9 cellular contexts compared by ENCODE assay signal in the genomic region with DNA sequence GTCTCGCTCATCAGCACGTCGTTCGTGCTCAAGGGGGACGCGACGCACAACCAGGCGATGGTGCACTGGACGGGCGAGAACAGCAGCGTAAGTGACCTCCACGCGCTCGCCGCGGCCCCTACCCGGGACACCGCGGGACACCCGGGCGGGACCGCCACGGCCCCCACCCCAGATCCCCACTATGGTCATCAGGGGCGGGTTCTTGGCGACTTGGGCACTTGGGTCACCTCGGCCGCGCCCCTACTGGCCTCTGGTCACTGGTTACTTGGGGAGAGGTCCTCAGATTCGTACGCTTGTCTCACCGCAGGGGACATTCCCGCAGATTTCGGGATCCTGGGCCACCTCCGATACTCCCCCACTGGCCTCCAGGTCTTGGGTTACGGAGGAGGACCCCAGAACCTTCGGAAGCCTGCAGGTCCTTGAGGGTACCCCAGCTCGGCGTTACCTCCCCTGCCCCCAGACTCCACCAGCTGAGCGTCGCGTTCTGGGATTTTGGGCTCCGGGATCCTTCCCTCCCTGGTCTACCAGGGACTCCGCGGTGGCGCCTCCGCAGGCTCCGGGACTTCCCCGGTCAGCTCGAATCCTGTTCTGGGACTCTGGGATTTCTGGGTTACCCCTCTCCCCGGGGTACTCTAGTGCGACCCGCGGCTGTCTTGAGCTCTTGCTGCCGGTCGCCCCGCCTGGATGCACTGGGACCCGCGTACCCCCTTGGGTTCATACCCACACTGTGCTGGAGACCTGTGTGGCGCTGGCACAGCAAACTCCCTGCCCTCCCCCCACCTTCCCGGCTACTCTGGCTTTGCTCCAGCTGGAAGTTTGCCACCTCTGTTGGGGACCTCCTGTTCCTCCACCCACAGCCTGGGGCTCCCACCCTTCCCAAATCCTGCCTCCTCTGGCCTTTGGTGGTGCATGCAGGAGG. TPM values are rescaled to one million over a fixed set of nuclear protein-coding genes. Genes with fewer than 3 reads are reported as not detected.
A peak's percentile ranks its signal among the peaks of the same experiment; 100 is the strongest.
DNase-seq lines count a peak whose midpoint lies in the region; ATAC-seq, FAIRE-seq and TF ChIP-seq lines count a peak whose summit lies in the region.
"Had no signal": no experiment of that assay in that cellular context is flagged by ENCODE, and none has a peak within 500 bp of the region (broad histone marks: within the 10 kb centered on the region; RNA-seq: fewer than 3 reads in every experiment).

No MANE protein-coding gene starts in this region.

- CTCF ChIA-PET in PC-3 (lab: Charles Lee) = no interaction called here

- H3K4me3 ChIP-seq in PC-3 (ENCODE audit: low read length) = peak overlapping the region; percentile 74
- peak overlapping the region; percentile 64 for H3K4me3 ChIP-seq in rectal smooth muscle tissue (ENCODE audit: low read length)
- no peak overlapping the region for H3K4me3 ChIP-seq in mucosa of descending colon

- H3F3A ChIP-seq in PC-3 (ENCODE audit: low read length, unreplicated experiment) = no peaks in the 10 kb centered on the region

- H3K9ac ChIP-seq in PC-3 (ENCODE audit: low read length) = peak overlapping the region; percentile 86
- no peak overlapping the region for H3K9ac ChIP-seq in rectal smooth muscle tissue (ENCODE audit: low read length)

- peak overlapping the region; percentile 87 for H3K4me2 ChIP-seq in PC-3 (ENCODE audit: low read length)

- H3K36me3 ChIP-seq in PC-3 (ENCODE audit: low read depth, low read length) (no peaks in the 10 kb centered on the region), rectal smooth muscle tissue (ENCODE audit: control insufficient read depth, insufficient read depth, low read length) (no peaks in the 10 kb centered on the region), mucosa of descending colon (ENCODE audit: low read depth) (no peaks in the 10 kb centered on the region)

- H2AFZ ChIP-seq in PC-3 (ENCODE audit: low read length) = no peak overlapping the region

- no peaks in the 10 kb centered on the region for H4K20me1 ChIP-seq in PC-3 (ENCODE audit: low read length)

- H3K9me2 ChIP-seq in PC-3 (replicated peaks; ENCODE audit: low read length) = no peaks in the 10 kb centered on the region

- no peak for FAIRE-seq in D721Med (lab: Jason Lieb, UNC)
- FAIRE-seq: GM12892 had no signal

- intact Hi-C loops in PC-3 (cut with micrococcal nuclease) = no loop called here
- intact Hi-C loops in left cardiac atrium (cut with DNase I) = loop anchor here (2.0 to 10.0 kb wide), 5 partner anchors 104 to 524 kb away; no protein-coding TSS in a partner anchor
- intact Hi-C loops in mucosa of descending colon (cut with DNase I, micrococcal nuclease) = loop anchor here in 1 of 2 donors (10.0 kb wide), 2 partner anchors 102 to 522 kb away; no protein-coding TSS in a partner anchor

- H3K27ac ChIP-seq in PC-3 (ENCODE audit: low read length) = peak overlapping the region; percentile 32
- H3K27ac ChIP-seq in rectal smooth muscle tissue (ENCODE audit: low read depth, low read length) = no peak overlapping the region

- ATAC-seq in PC-3 (peak; percentile 16), left cardiac atrium (peak; percentile 9 to 17), mucosa of descending colon (no peak)

- peaks cover 42% of the 10 kb centered on the region for H3K79me2 ChIP-seq in PC-3 (ENCODE audit: low read length)

- TF ChIP-seq CTCF in D721Med (IDR thresholded peaks at IDR 0.05; ENCODE audit: insufficient read depth, missing control alignments) = no peak
- no peak for TF ChIP-seq CTCF in PC-3 (conservative IDR thresholded peaks at IDR 0.05; ENCODE audit: low read depth, low read length)
- TF ChIP-seq CTCF in mucosa of descending colon (IDR thresholded peaks at IDR 0.05) = no peak

- H3K27me3 ChIP-seq in PC-3 (ENCODE audit: low read length) (no peaks in the 10 kb centered on the region), rectal smooth muscle tissue (ENCODE audit: control insufficient read depth, insufficient read depth, low read length) (peaks cover 5% of the 10 kb centered on the region)

- POLR2A ChIA-PET in PC-3 (lab: Charles Lee; ENCODE audit: unreplicated experiment) = no interaction called here

- BruUV-seq in PC-3 (replicated peaks; lab: Mats Ljungman, UMichigan) = no TSS peak

- DNase-seq in D721Med (ENCODE audit: insufficient read length, low spot score) (peak; percentile 13), PC-3 (peak; percentile 20), left cardiac atrium (no peak), NCI-H2029 treated with DMSO at 0.1 percent for 48 hours (lab: John Stamatoyannopoulos, UW) (no peak), mucosa of descending colon (no peak), NCI-H774 (lab: John Stamatoyannopoulos, UW) (no peak), SIG-M5 treated with dmso at 0.1 percent for 504 hours (lab: John Stamatoyannopoulos, UW; ENCODE audit: unreplicated experiment) (no peak)

- no peaks in the 10 kb centered on the region for H3K9me3 ChIP-seq in PC-3 (ENCODE audit: low read length)
- H3K9me3 ChIP-seq in mucosa of descending colon = no peaks in the 10 kb centered on the region

- H3K4me1 ChIP-seq in PC-3 (ENCODE audit: insufficient read depth, low read length) = peaks cover 49% of the 10 kb centered on the region
- peaks cover 9% of the 10 kb centered on the region for H3K4me1 ChIP-seq in rectal smooth muscle tissue (ENCODE audit: control insufficient read depth, insufficient read depth, low read length)
- no peaks in the 10 kb centered on the region for H3K4me1 ChIP-seq in mucosa of descending colon (ENCODE audit: low read depth)

RNA-seq across cellular contexts. Expression of gene SORCS2, which starts 1.0 kb away (rescaled TPM):
- 4.1 and 6.6 TPM in 2 replicates for total RNA-seq in PC-3 (2014; rRNA removed)
- 1 to 10 TPM; 2.4 to 2.6 TPM for total RNA-seq in left cardiac atrium
- 1 to 10 TPM in 2 of 3 donors, under 1 TPM in 1; 0.20 to 3.1 (median 1.5) TPM for total RNA-seq in mucosa of descending colon

Comparison
In these comparisons a context has a peak if more than half of its experiments do, and no peak if none do; other contexts are left out.
1. DNase-seq: peak in D721Med (single experiment) and PC-3 (single experiment); none in left cardiac atrium (single experiment), NCI-H2029 treated with DMSO at 0.1 percent for 48 hours (single experiment), mucosa of descending colon (0 of 3), NCI-H774 (single experiment) and SIG-M5 treated with dmso at 0.1 percent for 504 hours (single experiment).